8 cellular contexts compared by ENCODE assay signal in genomic region chr1:58755468-58755872, GRCh38. TPM values are rescaled to one million over a fixed set of nuclear protein-coding genes. Genes with fewer than 3 reads are reported as not detected.
DNase-seq lines count a peak whose midpoint lies in the region; ATAC-seq and TF ChIP-seq lines count a peak whose summit lies in the region.

No MANE protein-coding gene starts in this region.

- H3K9me3 ChIP-seq in MG63 = no peaks in the 10 kb centered on the region
- no peaks in the 10 kb centered on the region for H3K9me3 ChIP-seq in naive thymus-derived CD4-positive, alpha-beta T cell (ENCODE audit: control insufficient read depth in 2 of 3, low read length in 3 of 3)
- H3K9me3 ChIP-seq in stomach = no peaks in the 10 kb centered on the region

- TF ChIP-seq POLR2A in stomach (IDR thresholded peaks at IDR 0.05) = no peak

- CTCF ChIA-PET in activated CD4-positive, alpha-beta T cell treated with anti-CD3 and anti-CD28 coated beads, Interleukin-2, amount 10 ng/mL, durations not matched to agents 7 days and 5 days (lab: Charles Lee) = interaction anchor here (1.0 to 1.4 kb wide), 3 partner anchors 11 to 209 kb away, joined by 3 to 5 read pairs (median 4); partner anchors contain the start of gene OMA1
- CTCF ChIA-PET in naive thymus-derived CD4-positive, alpha-beta T cell (lab: Charles Lee) = interaction anchor here (1.3 to 1.5 kb wide), 2 partner anchors 28 to 943 kb away, joined by 3 to 4 read pairs; partner anchors contain the start of gene JUN

- peaks cover 44% of the 10 kb centered on the region for H3K4me1 Mint-ChIP-seq in activated CD4-positive, alpha-beta T cell treated with anti-CD3 and anti-CD28 coated beads, Interleukin-2, amount 10 ng/mL, durations not matched to agents 7 days and 5 days
- H3K4me1 Mint-ChIP-seq in effector memory CD8-positive, alpha-beta T cell (ENCODE audit: low read depth in 2 of 2) = peaks cover 53 to 54% of the 10 kb centered on the region in 2 donors
- H3K4me1 Mint-ChIP-seq in naive thymus-derived CD4-positive, alpha-beta T cell = peaks cover 27 to 51% (median 40%) of the 10 kb centered on the region in 7 donors

- H3K4me3 ChIP-seq in MG63 = no peak overlapping the region
- no peak overlapping the region for H3K4me3 ChIP-seq in naive thymus-derived CD4-positive, alpha-beta T cell (ENCODE audit: low read length)
- H3K4me3 ChIP-seq in stomach = no peak overlapping the region

- peak overlapping the region; percentile 20 for H3K4me3 Mint-ChIP-seq in activated CD4-positive, alpha-beta T cell treated with anti-CD3 and anti-CD28 coated beads, Interleukin-2, amount 10 ng/mL, durations not matched to agents 7 days and 5 days
- H3K4me3 Mint-ChIP-seq in effector memory CD8-positive, alpha-beta T cell = peak overlapping the region; percentile 78
- H3K4me3 Mint-ChIP-seq in naive thymus-derived CD4-positive, alpha-beta T cell = peak overlapping the region; percentile 64 to 77 (median 70)

- H3K36me3 Mint-ChIP-seq in activated CD4-positive, alpha-beta T cell treated with anti-CD3 and anti-CD28 coated beads, Interleukin-2, amount 10 ng/mL, durations not matched to agents 7 days and 5 days (ENCODE audit: low read depth) = peaks cover 3% of the 10 kb centered on the region
- H3K36me3 Mint-ChIP-seq in effector memory CD8-positive, alpha-beta T cell (ENCODE audit: insufficient read depth) = no peaks in the 10 kb centered on the region
- H3K36me3 Mint-ChIP-seq in naive thymus-derived CD4-positive, alpha-beta T cell = peaks cover 0 to 8% (median 0%) of the 10 kb centered on the region in 5 donors

- H3K36me3 ChIP-seq in MG63 = no peaks in the 10 kb centered on the region
- no peaks in the 10 kb centered on the region for H3K36me3 ChIP-seq in naive thymus-derived CD4-positive, alpha-beta T cell (ENCODE audit: control insufficient read depth in 2 of 3, insufficient read depth in 3 of 3, low read length in 3 of 3)
- H3K36me3 ChIP-seq in stomach = no peaks in the 10 kb centered on the region

- peak overlapping the region; percentile 23 for H3K27ac ChIP-seq in naive thymus-derived CD4-positive, alpha-beta T cell (ENCODE audit: low read depth, low read length)
- H3K27ac ChIP-seq in stomach = peak overlapping the region in 4 of 5 donors; percentile 50 to 77 (median 65)

- WGBS in stomach, 5 donors = 8 to 42% (median 31%) methylated on average over 6 of the region's 6 CpGs

- peak; percentile 62 for ATAC-seq in GM19351 (IDR thresholded peaks at IDR 0.05; ENCODE audit: unreplicated experiment)
- peak; percentile 79 for ATAC-seq in effector memory CD8-positive, alpha-beta T cell (replicated peaks)
- peak; percentile 88 for ATAC-seq in naive thymus-derived CD4-positive, alpha-beta T cell

- POLR2A ChIA-PET in activated CD4-positive, alpha-beta T cell treated with anti-CD3 and anti-CD28 coated beads, Interleukin-2, amount 10 ng/mL, durations not matched to agents 7 days and 5 days (lab: Charles Lee) = no interaction called here
- POLR2A ChIA-PET in naive thymus-derived CD4-positive, alpha-beta T cell (lab: Charles Lee) = interaction anchor here (0.8 to 1.2 kb wide), 2 partner anchors 22 to 28 kb away, joined by 3 to 4 read pairs; partner anchors contain the start of gene JUN

- TF ChIP-seq CTCF in AG09319 (IDR thresholded peaks at IDR 0.05; ENCODE audit: low read depth, low read length) (no peak), stomach (IDR thresholded peaks at IDR 0.05) (no peak)

- intact Hi-C loops in naive thymus-derived CD4-positive, alpha-beta T cell (cut with micrococcal nuclease) = loop anchor here (1.0 to 10.0 kb wide), 3 partner anchors 29 to 942 kb away; partner anchors contain the start of genes FGGY (in 1 of the 2) and JUN (in 1 of the 2)
- intact Hi-C loops in stomach (cut with DNase I; ENCODE audit: low total_unique reads) = no loop called here

- H3K9me3 Mint-ChIP-seq in activated CD4-positive, alpha-beta T cell treated with anti-CD3 and anti-CD28 coated beads, Interleukin-2, amount 10 ng/mL, durations not matched to agents 7 days and 5 days = no peaks in the 10 kb centered on the region
- no peaks in the 10 kb centered on the region for H3K9me3 Mint-ChIP-seq in effector memory CD8-positive, alpha-beta T cell
- peaks cover 0 to 2% (median 0%) of the 10 kb centered on the region in 11 donors for H3K9me3 Mint-ChIP-seq in naive thymus-derived CD4-positive, alpha-beta T cell

- H3K4me1 ChIP-seq in naive thymus-derived CD4-positive, alpha-beta T cell (ENCODE audit: control insufficient read depth in 2 of 2, insufficient read depth in 2 of 2, low read length in 2 of 2) = peaks cover 27 to 37% of the 10 kb centered on the region in 2 donors
- peaks cover 8 to 36% (median 15%) of the 10 kb centered on the region in 4 donors for H3K4me1 ChIP-seq in stomach

- peak; percentile 93 for DNase-seq in AG09319 (ENCODE audit: extremely low read depth, low read depth)
- peak; percentile 98 for DNase-seq in MG63
- DNase-seq in activated CD4-positive, alpha-beta T cell treated with anti-CD3 and anti-CD28 coated beads, Interleukin-2, amount 10 ng/mL, durations not matched to agents 7 days and 5 days = peak; percentile 44
- peak; percentile 44 to 54 (median 48) for DNase-seq in effector memory CD8-positive, alpha-beta T cell
- DNase-seq in naive thymus-derived CD4-positive, alpha-beta T cell = peak in 6 of 9 donors; percentile 7 to 58 (median 10)
- DNase-seq in stomach = peak; percentile 38
- no peak for DNase-seq in NCI-H345 (lab: John Stamatoyannopoulos, UW)

- peak overlapping the region; percentile 83 for H3K27ac Mint-ChIP-seq in activated CD4-positive, alpha-beta T cell treated with anti-CD3 and anti-CD28 coated beads, Interleukin-2, amount 10 ng/mL, durations not matched to agents 7 days and 5 days
- H3K27ac Mint-ChIP-seq in effector memory CD8-positive, alpha-beta T cell = peak overlapping the region; percentile 20 to 80
- H3K27ac Mint-ChIP-seq in naive thymus-derived CD4-positive, alpha-beta T cell = peak overlapping the region; percentile 51 to 86 (median 62)

- H3K27me3 ChIP-seq in MG63 (no peaks in the 10 kb centered on the region), stomach (no peaks in the 10 kb centered on the region)
- H3K27me3 ChIP-seq in naive thymus-derived CD4-positive, alpha-beta T cell (ENCODE audit: control insufficient read depth in 2 of 2, insufficient read depth in 2 of 2, low read length in 2 of 2) = no peaks in the 10 kb centered on the region

- no peaks in the 10 kb centered on the region for H3K27me3 Mint-ChIP-seq in activated CD4-positive, alpha-beta T cell treated with anti-CD3 and anti-CD28 coated beads, Interleukin-2, amount 10 ng/mL, durations not matched to agents 7 days and 5 days
- H3K27me3 Mint-ChIP-seq in effector memory CD8-positive, alpha-beta T cell = no peaks in the 10 kb centered on the region
- no peaks in the 10 kb centered on the region for H3K27me3 Mint-ChIP-seq in naive thymus-derived CD4-positive, alpha-beta T cell

- no peak for TF ChIP-seq EP300 in stomach (IDR thresholded peaks at IDR 0.05)

RNA-seq across cellular contexts. Expression of gene JUN, which starts 28.4 kb away (rescaled TPM):
- total RNA-seq in MG63 (2014; rRNA removed; shearing (Covaris generic); ENCODE audit: low replicate concordance) = 104 and 126 TPM in 2 replicates
- total RNA-seq in activated CD4-positive, alpha-beta T cell treated with anti-CD3 and anti-CD28 coated beads, Interleukin-2, amount 10 ng/mL, durations not matched to agents 7 days and 5 days = 10 to 100 TPM; 30.1 to 35.6 TPM
- 1,000 to 10,000 TPM in 2 of 5 experiments, 10 to 100 TPM in 3; 17.9 to 1,362 (median 41.2) TPM for total RNA-seq in naive thymus-derived CD4-positive, alpha-beta T cell
- 10 to 100 TPM; 21.9 to 30.1 TPM for polyA plus RNA-seq in naive thymus-derived CD4-positive, alpha-beta T cell
- 100 to 1,000 TPM; 169 to 382 (median 244) TPM for total RNA-seq in stomach
- 100 to 1,000 TPM in 1 of 3 donors, 10 to 100 TPM in 2; 64.9 to 124 (median 78.1) TPM for polyA plus RNA-seq in stomach

RNA-seq across cellular contexts. Expression of gene MYSM1, which starts 55.6 kb away (rescaled TPM):
- 3.3 and 12.3 TPM in 2 replicates for total RNA-seq in MG63 (2014; rRNA removed; shearing (Covaris generic); ENCODE audit: low replicate concordance)
- total RNA-seq in activated CD4-positive, alpha-beta T cell treated with anti-CD3 and anti-CD28 coated beads, Interleukin-2, amount 10 ng/mL, durations not matched to agents 7 days and 5 days = 10 to 100 TPM; 45.8 to 47.4 TPM
- 10 to 100 TPM; 50.6 to 72.1 (median 54.1) TPM for total RNA-seq in naive thymus-derived CD4-positive, alpha-beta T cell
- 10 to 100 TPM in 1 of 2 donors, 1 to 10 TPM in 1; 5.4 to 19.1 TPM for polyA plus RNA-seq in naive thymus-derived CD4-positive, alpha-beta T cell
- total RNA-seq in stomach = 100 to 1,000 TPM in 1 of 5 donors, 10 to 100 TPM in 4; 17.4 to 126 (median 36.2) TPM
- 1 to 10 TPM; 2.5 to 8.5 (median 3.4) TPM for polyA plus RNA-seq in stomach

Comparison
In these comparisons a context has a peak if more than half of its experiments do, and no peak if none do; other contexts are left out.
1. H3K4me3 Mint-ChIP-seq: peak in every context shown above with its lines; median percentile 78 in effector memory CD8-positive, alpha-beta T cell; 70 in naive thymus-derived CD4-positive, alpha-beta T cell; 20 in activated CD4-positive, alpha-beta T cell treated with anti-CD3 and anti-CD28 coated beads, Interleukin-2, amount 10 ng/mL, durations not matched to agents 7 days and 5 days.